ENCODE assay signal across 21 cellular contexts in the genomic region with DNA sequence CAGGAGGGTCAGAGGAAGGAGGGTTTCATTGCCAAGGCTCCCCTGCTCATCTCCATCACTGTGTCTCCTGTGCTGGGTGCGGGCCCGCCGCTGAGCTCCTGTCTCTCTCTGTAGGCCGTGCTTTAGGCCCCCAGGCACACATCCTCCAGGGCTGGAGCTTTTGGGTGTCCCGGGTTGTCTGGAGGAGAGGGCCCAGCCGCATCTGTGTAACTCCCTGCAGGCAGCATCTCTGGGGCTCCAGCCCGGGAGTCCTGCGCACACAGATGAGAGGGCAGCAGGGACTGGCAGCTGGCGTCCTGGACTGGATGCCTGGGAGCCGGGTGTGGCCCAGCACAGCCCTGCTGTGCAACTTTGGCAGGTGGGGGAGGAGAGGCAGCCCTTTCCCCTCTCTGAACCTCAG.
"Had no signal": no experiment of that assay in that cellular context is flagged by ENCODE, and none has a peak within 500 bp of the region (broad histone marks: within the 10 kb centered on the region; RNA-seq: fewer than 3 reads in every experiment).

No MANE protein-coding gene starts in this region.

- H3K9me2 ChIP-seq: SK-N-SH had no signal

- H3K9me3 ChIP-seq: SJCRH30, SK-N-SH had no signal

- H3K4me3 ChIP-seq: SJCRH30 had no signal

- H3K9ac ChIP-seq: SK-N-SH had no signal

- H3K27ac ChIP-seq: SJCRH30, VCaP had no signal

- FAIRE-seq: astrocyte had no signal

- DNase-seq: activated CD4-positive, alpha-beta memory T cell treated with anti-CD3 and anti-CD28 coated beads, Interleukin-2, amount 10 ng/mL, durations not matched to agents 7 days and 5 days; activated CD4-positive, alpha-beta T cell treated with anti-CD3 and anti-CD28 coated beads, Interleukin-2, amount 50 U/mL, for 1 hour; activated CD4-positive, CD25-positive, alpha-beta regulatory T cell; activated naive CD4-positive, alpha-beta T cell treated with anti-CD3 and anti-CD28 coated beads, Interleukin-2, amount 50 U/mL, for 16 hours; activated T-cell treated with anti-CD3 and anti-CD28 coated beads for 4 hours; activated T-cell treated with anti-CD3 and anti-CD28 coated beads, Interleukin-2, amount 50 U/mL, for 48 hours; amygdala; Karpas-422; MM.1S; NCI-H1105 treated with DMSO at 0.1 percent for 48 hours; NCI-H1436 treated with DMSO at 0.1 percent for 48 hours; NCI-H1930; NCI-H345; NCI-H510A; Right ventricle myocardium superior; RPMI8226; SJCRH30; SK-N-SH; T-helper 1 cell had no signal

- H3K4me1 ChIP-seq: SJCRH30 had no signal

- H3K27me3 ChIP-seq: SJCRH30 had no signal

- H3K4me2 ChIP-seq: SK-N-SH had no signal
